ENCODE assay signal across 9 cellular contexts in the genomic region with DNA sequence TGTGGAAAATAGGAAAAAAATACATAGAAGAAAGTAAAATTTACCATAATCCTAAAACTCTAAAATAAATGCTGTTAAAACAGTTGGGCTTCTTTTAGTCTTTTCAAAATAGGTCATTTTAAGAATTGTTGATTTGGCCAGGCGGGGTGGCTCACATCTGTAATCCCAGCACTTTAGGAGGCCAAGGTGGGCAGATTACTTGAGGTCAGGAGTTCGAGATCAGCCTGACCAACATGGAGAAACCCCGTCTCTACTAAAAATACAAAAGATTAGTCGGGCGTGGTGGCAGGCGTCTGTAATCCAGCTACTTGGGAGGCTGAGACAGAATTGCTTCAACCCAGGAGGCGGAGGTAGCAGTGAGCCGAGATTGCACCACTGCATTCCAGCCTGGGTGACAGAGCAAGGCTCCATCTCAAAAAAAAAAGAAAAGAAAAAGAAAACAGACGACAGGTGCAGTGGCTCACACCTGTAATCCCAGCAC. TPM values are rescaled to one million over a fixed set of nuclear protein-coding genes. Genes with fewer than 3 reads are reported as not detected.
DNase-seq lines count a peak whose midpoint lies in the region; FAIRE-seq and TF ChIP-seq lines count a peak whose summit lies in the region.
"Not testable (repeated sequence)": the region's sequence is repeated elsewhere in the genome, so short reads cannot be mapped to it uniquely, and the experiment has no call there.
"Had no signal": no experiment of that assay in that cellular context is flagged by ENCODE, and none has a peak within 500 bp of the region (broad histone marks: within the 10 kb centered on the region; RNA-seq: fewer than 3 reads in every experiment).

No MANE protein-coding gene starts in this region.

- H3K27ac ChIP-seq in C4-2B (peak overlapping the region; percentile 77), HL-60 (replicated peaks) (peak overlapping the region; percentile 67), ascending aorta (peak overlapping the region; percentile 38 to 44), endothelial cell of umbilical vein (ENCODE audit: insufficient read depth, low read depth, low read length) (peak overlapping the region; percentile 57), neutrophil (peak overlapping the region; percentile 81)
- not testable (repeated sequence) for H3K27ac ChIP-seq in OCI-LY7 (ENCODE audit: low read depth, low read length, poor library complexity, severe bottlenecking)

- peak overlapping the region; percentile 66; the same call in 1 of the 2 replicates for H2AFZ ChIP-seq in OCI-LY7 (ENCODE audit: low read length)
- H2AFZ ChIP-seq in endothelial cell of umbilical vein (ENCODE audit: low read depth, low read length) = not testable (repeated sequence)

- not testable (repeated sequence) for H3K4me3 ChIP-seq in HL-60 (replicated peaks; ENCODE audit: insufficient read depth, low read length); OCI-LY7 (ENCODE audit: low read depth, low read length, poor library complexity, severe bottlenecking); ascending aorta; endothelial cell of umbilical vein (replicated peaks in 1 of 3; ENCODE audit: insufficient read depth in 1 of 3, low read depth in 1 of 3, low read length in 3 of 3)
- peak overlapping the region in 1 of 2 experiments; percentile 15 for H3K4me3 ChIP-seq in neutrophil (ENCODE audit: low read depth in 1 of 2, low read length in 1 of 2)

- CTCF ChIA-PET in OCI-LY7 (lab: Charles Lee; ENCODE audit: unreplicated experiment); endothelial cell of umbilical vein (lab: Charles Lee): not testable (repeated sequence)

- not testable (repeated sequence) for H3K9me3 Mint-ChIP-seq in type B pancreatic cell

- intact Hi-C loops in OCI-LY7 (cut with micrococcal nuclease; ENCODE audit: unreplicated experiment); ascending aorta (cut with DNase I); endothelial cell of umbilical vein (cut with micrococcal nuclease): not testable (repeated sequence)

- dilution Hi-C loops in endothelial cell of umbilical vein (cut with MboI; ENCODE audit: extremely low pct_ligation_motif_present, low sequenced_read_pairs) = not testable (repeated sequence)

- not testable (repeated sequence) for H3K9me3 ChIP-seq in OCI-LY7 (ENCODE audit: low read length); ascending aorta; endothelial cell of umbilical vein (replicated peaks; ENCODE audit: control insufficient read depth, insufficient read depth, low read length); neutrophil

- H3K27me3 Mint-ChIP-seq in type B pancreatic cell = not testable (repeated sequence)

- H3K4me3 Mint-ChIP-seq in type B pancreatic cell = peak overlapping the region; percentile 51

- H3K4me2 ChIP-seq in OCI-LY7 (ENCODE audit: low read length) = not testable (repeated sequence)
- peak overlapping the region; percentile 61 for H3K4me2 ChIP-seq in endothelial cell of umbilical vein (ENCODE audit: insufficient read depth, low read length)

- H3K27ac Mint-ChIP-seq in type B pancreatic cell = peak overlapping the region; percentile 83

- not testable (repeated sequence) for FAIRE-seq in endothelial cell of umbilical vein (lab: Jason Lieb, UNC)

- peaks cover 30% of the 10 kb centered on the region for H3K4me1 Mint-ChIP-seq in type B pancreatic cell (ENCODE audit: unreplicated experiment)

- H4K20me1 ChIP-seq in OCI-LY7 (ENCODE audit: insufficient read depth, low read length); endothelial cell of umbilical vein (replicated peaks; ENCODE audit: control insufficient read depth, extremely low read depth, insufficient read depth, low read length): not testable (repeated sequence)

- H3K9ac ChIP-seq in endothelial cell of umbilical vein (replicated peaks; ENCODE audit: extremely low read depth, insufficient read depth, low read length) = not testable (repeated sequence)

- POLR2A ChIA-PET in OCI-LY7 (lab: Charles Lee) = not testable (repeated sequence)
- POLR2A ChIA-PET in endothelial cell of umbilical vein (lab: Charles Lee) = interaction anchor here (0.7 kb wide), 2 partner anchors 29 to 435 kb away, joined by 5 to 7 read pairs; no protein-coding TSS in a partner anchor

- DNase-seq in HL-60 (ENCODE audit: low read depth in 1 of 2, low spot score in 1 of 2) (peak in 1 of 2 experiments; percentile 46), iris pigment epithelial cell (ENCODE audit: low read depth) (peak; percentile 39)
- DNase-seq in OCI-LY7 (ENCODE audit: low spot score); ascending aorta (ENCODE audit: low spot score in 2 of 2); endothelial cell of umbilical vein (ENCODE audit: low read depth, low spot score); type B pancreatic cell (ENCODE audit: extremely low spot score, unreplicated experiment): not testable (repeated sequence)

- H3K36me3 ChIP-seq in OCI-LY7 (ENCODE audit: insufficient read depth, low read length); ascending aorta; endothelial cell of umbilical vein (ENCODE audit: control insufficient read depth in 2 of 2, extremely low read depth in 1 of 2, insufficient read depth in 2 of 2, low read length in 2 of 2); neutrophil: not testable (repeated sequence)

- not testable (repeated sequence) for H3K9me1 ChIP-seq in endothelial cell of umbilical vein (replicated peaks; ENCODE audit: control insufficient read depth, extremely low read depth, insufficient read depth, low read length)

- not testable (repeated sequence) for TF ChIP-seq POLR2A in endothelial cell of umbilical vein (IDR thresholded peaks at IDR 0.05; ENCODE audit: low read depth, low read length)

- TF ChIP-seq CTCF in C4-2B (conservative IDR thresholded peaks at IDR 0.05); HL-60 (IDR thresholded peaks at IDR 0.05; ENCODE audit: insufficient read depth, low read length); OCI-LY7 (conservative IDR thresholded peaks at IDR 0.05; ENCODE audit: low read length); ascending aorta (IDR thresholded peaks at IDR 0.05); endothelial cell of umbilical vein (IDR thresholded peaks at IDR 0.05; ENCODE audit: extremely low read depth in 1 of 2, insufficient read depth in 1 of 2, low read depth in 1 of 2, low read length in 2 of 2); neutrophil (IDR thresholded peaks at IDR 0.05); type B pancreatic cell (conservative IDR thresholded peaks at IDR 0.05): not testable (repeated sequence)

- H3K4me1 ChIP-seq in OCI-LY7 (ENCODE audit: insufficient read depth, low read length, poor library complexity, severe bottlenecking) = peaks cover 19% of the 10 kb centered on the region
- peaks cover 10 to 14% of the 10 kb centered on the region in 2 donors for H3K4me1 ChIP-seq in ascending aorta
- peaks cover 32% of the 10 kb centered on the region for H3K4me1 ChIP-seq in endothelial cell of umbilical vein (ENCODE audit: control insufficient read depth, extremely low read depth, insufficient read depth, low read length)
- peaks cover 34 to 37% of the 10 kb centered on the region in 2 experiments for H3K4me1 ChIP-seq in neutrophil (ENCODE audit: control insufficient read depth in 1 of 2, insufficient read depth in 1 of 2, low read depth in 1 of 2, low read length in 1 of 2)

- not testable (repeated sequence) for H3K79me2 ChIP-seq in OCI-LY7 (ENCODE audit: insufficient read depth, low read depth, low read length); endothelial cell of umbilical vein (ENCODE audit: control insufficient read depth, insufficient read depth, low read length)

- not testable (repeated sequence) for H3K9me2 ChIP-seq in OCI-LY7 (ENCODE audit: insufficient read depth, low read length)

- H3K27me3 ChIP-seq in HL-60 (ENCODE audit: insufficient read depth, poor library complexity, severe bottlenecking); ascending aorta; endothelial cell of umbilical vein (ENCODE audit: control insufficient read depth in 2 of 2, insufficient read depth in 2 of 2, low read length in 2 of 2); neutrophil: not testable (repeated sequence)

- BruUV-seq in OCI-LY7 (replicated peaks; lab: Mats Ljungman, UMichigan); endothelial cell of umbilical vein (replicated peaks; lab: Mats Ljungman, UMichigan): not testable (repeated sequence)

- not testable (repeated sequence) for H3K36me3 Mint-ChIP-seq in type B pancreatic cell

RNA-seq across cellular contexts. Expression of a gene that starts 1.9 kb away (rescaled TPM):
- total RNA-seq in OCI-LY7 (2014; rRNA removed; shearing (Covaris generic)) = 15.4 and 17.4 TPM in 2 replicates
- total RNA-seq in OCI-LY7 (2022) (23.8 and 25.2 TPM in 2 replicates), ascending aorta (16.7 TPM), endothelial cell of umbilical vein (10.9 and 11.4 TPM in 2 replicates), type B pancreatic cell (ENCODE audit: low replicate concordance) (21.2 and 21.6 TPM in 2 replicates)
- 2.9 and 3.8 TPM in 2 replicates for polyA plus RNA-seq in endothelial cell of umbilical vein
- 4.4 and 4.5 TPM in 2 replicates for polyA plus RNA-seq in endothelial cell of umbilical vein (2011; cell fraction: cytosol; rRNA removed)
- 7.2 and 8.4 TPM in 2 replicates for polyA plus RNA-seq in endothelial cell of umbilical vein (2011; cell fraction: nucleus; rRNA removed)
- 10.8 and 14.7 TPM in 2 replicates for polyA plus RNA-seq in endothelial cell of umbilical vein (2012)
- 10.1 and 16.1 TPM in 2 replicates for polyA minus RNA-seq in endothelial cell of umbilical vein
- polyA minus RNA-seq in endothelial cell of umbilical vein (2011; cell fraction: cytosol; rRNA and poly(A)+ RNA removed) = 5.2 TPM
- polyA minus RNA-seq in endothelial cell of umbilical vein (2011; cell fraction: nucleus; rRNA and poly(A)+ RNA removed) = 17.5 and 23.0 TPM in 2 replicates
- total RNA-seq: GM23248 had no signal
- polyA plus RNA-seq: GM23248 had no signal
